14 cellular contexts compared by ENCODE assay signal in genomic region chr19:47133021-47133471, GRCh38. TPM values are rescaled to one million over a fixed set of nuclear protein-coding genes. Genes with fewer than 3 reads are reported as not detected.
DNase-seq lines count a peak whose midpoint lies in the region; ATAC-seq, FAIRE-seq and TF ChIP-seq lines count a peak whose summit lies in the region.
"Had no signal": no experiment of that assay in that cellular context is flagged by ENCODE, and none has a peak within 500 bp of the region (broad histone marks: within the 10 kb centered on the region; RNA-seq: fewer than 3 reads in every experiment).

No MANE protein-coding gene starts in this region.

- no peak for DNase-seq in T-helper 2 cell treated with Interferon-gamma antibody and Interleukin-4, amounts not matched to agents 5 μg/mL and 100 μg/mL, for 36 hours (ENCODE audit: low spot score)
- DNase-seq in T-helper 2 cell: no peak
- DNase-seq in MM.1S: no peak
- no peak for DNase-seq in GM12878 (ENCODE audit: low read depth, low spot score)
- DNase-seq in osteoblast (ENCODE audit: insufficient read length, low spot score, missing footprints): peak; percentile 52
- DNase-seq in colonic mucosa: no peak
- no peak for DNase-seq in HUDEP-2 (lab: John Stamatoyannopoulos, UW; ENCODE audit: unreplicated experiment in 76 of 76)
- DNase-seq in activated gamma-delta T cell (lab: John Stamatoyannopoulos, UW): no peak
- DNase-seq: erythroblast, H7, NCI-H1092 treated with DMSO at 0.1 percent for 48 hours had no signal

- H3K4me1 ChIP-seq in MM.1S (ENCODE audit: low read length) (peaks cover 10% of the 10 kb centered on the region; the same call in 1 of the 2 replicates), GM12878 (ENCODE audit: control insufficient read depth, insufficient read depth, low read length) (peaks cover 3% of the 10 kb centered on the region; the same call in 1 of the 2 replicates), osteoblast (ENCODE audit: insufficient read depth, low read length) (peaks cover 14% of the 10 kb centered on the region), colonic mucosa (no peaks in the 10 kb centered on the region)
- H3K4me1 ChIP-seq: parathyroid adenoma had no signal

- H4K20me1 ChIP-seq in MM.1S (ENCODE audit: insufficient read depth, low read length): peaks cover 18% of the 10 kb centered on the region
- no peaks in the 10 kb centered on the region for H4K20me1 ChIP-seq in GM12878 (ENCODE audit: control insufficient read depth, insufficient read depth)
- H4K20me1 ChIP-seq in osteoblast (ENCODE audit: insufficient read depth, low read length): peaks cover 38% of the 10 kb centered on the region

- H3K27ac Mint-ChIP-seq in T-helper 2 cell treated with Interferon-gamma antibody and Interleukin-4, amounts not matched to agents 5 μg/mL and 100 μg/mL, for 36 hours: peak overlapping the region; percentile 11

- peaks cover 4% of the 10 kb centered on the region for H3K27me3 Mint-ChIP-seq in T-helper 2 cell treated with Interferon-gamma antibody and Interleukin-4, amounts not matched to agents 5 μg/mL and 100 μg/mL, for 36 hours (ENCODE audit: low read depth)

- H3K79me2 ChIP-seq in MM.1S (ENCODE audit: low read length) (peaks cover 74% of the 10 kb centered on the region), GM12878 (ENCODE audit: control insufficient read depth, insufficient read depth, low read length) (peaks cover 67% of the 10 kb centered on the region), osteoblast (ENCODE audit: insufficient read depth, low read length) (peaks cover 72% of the 10 kb centered on the region)

- H3K36me3 ChIP-seq in MM.1S (replicated peaks; ENCODE audit: insufficient read depth, low read length): no peaks in the 10 kb centered on the region
- H3K36me3 ChIP-seq in GM12878 (ENCODE audit: control insufficient read depth in 2 of 2, insufficient read depth in 2 of 2, low read length in 1 of 2): peaks cover 0 to 2% of the 10 kb centered on the region in 2 experiments; a peak in 3 of 4 replicates
- peaks cover 14% of the 10 kb centered on the region for H3K36me3 ChIP-seq in osteoblast (ENCODE audit: insufficient read depth, low read length)
- H3K36me3 ChIP-seq in colonic mucosa: no peaks in the 10 kb centered on the region
- H3K36me3 ChIP-seq: ascending aorta had no signal

- peak overlapping the region; percentile 99 for H3K4me3 Mint-ChIP-seq in T-helper 2 cell treated with Interferon-gamma antibody and Interleukin-4, amounts not matched to agents 5 μg/mL and 100 μg/mL, for 36 hours

- H3K9me3 Mint-ChIP-seq in T-helper 2 cell treated with Interferon-gamma antibody and Interleukin-4, amounts not matched to agents 5 μg/mL and 100 μg/mL, for 36 hours: peaks cover 7% of the 10 kb centered on the region

- no peak for TF ChIP-seq EP300 in GM12878 (IDR thresholded peaks at IDR 0.05; ENCODE audit: borderline replicate concordance in 1 of 2, control insufficient read depth in 1 of 2, low read depth in 2 of 2, low read length in 2 of 2)

- TSS peak; percentile 44 for BruUV-seq in GM12878 (replicated peaks; lab: Mats Ljungman, UMichigan)

- TF ChIP-seq CTCF in MM.1S (IDR thresholded peaks at IDR 0.05; ENCODE audit: low read length) (no peak), GM12878 (IDR thresholded peaks at IDR 0.05 in 2 of 3, conservative IDR thresholded peaks at IDR 0.05 in 1 of 3; ENCODE audit: control insufficient read depth in 2 of 3, extremely low read depth in 1 of 3, insufficient read depth in 1 of 3, low read depth in 3 of 3, low read length in 3 of 3) (no peak), osteoblast (IDR thresholded peaks at IDR 0.05; ENCODE audit: extremely low read depth, low read depth, low read length) (no peak), colonic mucosa (IDR thresholded peaks at IDR 0.05) (no peak)

- H3K9me3 ChIP-seq in MM.1S (replicated peaks; ENCODE audit: insufficient read depth, low read length) (no peaks in the 10 kb centered on the region), GM12878 (replicated peaks; ENCODE audit: control insufficient read depth, insufficient read depth, low read length) (peaks cover 3% of the 10 kb centered on the region; the same call in 1 of the 3 replicates), osteoblast (ENCODE audit: low read depth, low read length) (no peaks in the 10 kb centered on the region), colonic mucosa (no peaks in the 10 kb centered on the region)
- H3K9me3 ChIP-seq: ascending aorta had no signal

- H3K36me3 Mint-ChIP-seq in T-helper 2 cell treated with Interferon-gamma antibody and Interleukin-4, amounts not matched to agents 5 μg/mL and 100 μg/mL, for 36 hours (ENCODE audit: low read depth): peaks cover 50% of the 10 kb centered on the region

- no peaks in the 10 kb centered on the region for H3K9me2 ChIP-seq in MM.1S (replicated peaks; ENCODE audit: insufficient read depth, low read length)

- H3K27ac ChIP-seq in MM.1S (ENCODE audit: low read length) (no peak overlapping the region), GM12878 (ENCODE audit: control insufficient read depth, insufficient read depth) (no peak overlapping the region), osteoblast (ENCODE audit: low read depth, low read length) (no peak overlapping the region), colonic mucosa (no peak overlapping the region)
- H3K27ac ChIP-seq: ascending aorta, parathyroid adenoma had no signal

- CTCF ChIA-PET in GM12878 (lab: Yijun Ruan, JAX): interaction anchor here (1.1 to 4.6 kb wide), 10 partner anchors 14 to 120 kb away, joined by 4 to 32 read pairs (median 18); no protein-coding TSS in a partner anchor

- POLR2A ChIA-PET in GM12878 (lab: Charles Lee): interaction anchor here (0.6 to 4.4 kb wide), 6 partner anchors 10 to 111 kb away, joined by 3 to 45 read pairs (median 3); partner anchors contain the start of gene ZC3H4

- no peak for FAIRE-seq in GM12878 (lab: Jason Lieb, UNC)
- FAIRE-seq: keratinocyte had no signal

- SMC1A ChIA-PET in GM12878 (lab: Charles Lee; ENCODE audit: uncharacterized antibody, unreplicated experiment): interaction anchor here (0.6 to 3.4 kb wide), 6 partner anchors 19 to 333 kb away, joined by 5 to 26 read pairs (median 16); partner anchors contain the start of gene ZC3H4

- TF ChIP-seq RAD21 in GM12878 (IDR thresholded peaks at IDR 0.05; ENCODE audit: insufficient read depth, low read depth, low read length): no peak

- 88% methylated on average over 11 of the region's 11 CpGs for WGBS in GM12878 (ENCODE audit: insufficient coverage, insufficient replicate concordance, low lambda C conversion rate, missing lambda C conversion rate)

- ATAC-seq in GM12878: no peak

- RAD21 ChIA-PET in GM12878 (lab: Charles Lee; ENCODE audit: unreplicated experiment): interaction anchor here (0.7 to 2.5 kb wide), 4 partner anchors 11 to 111 kb away, joined by 3 to 13 read pairs (median 5); partner anchors contain the start of gene ZC3H4

- H3K4me2 ChIP-seq in MM.1S (ENCODE audit: low read depth, low read length) (peak overlapping the region; percentile 62; the same call in 1 of the 2 replicates), GM12878 (ENCODE audit: control insufficient read depth, insufficient read depth) (peak overlapping the region; percentile 45), osteoblast (ENCODE audit: insufficient read depth, low read length) (peak overlapping the region; percentile 88)

- peaks cover 37% of the 10 kb centered on the region for H3K4me1 Mint-ChIP-seq in T-helper 2 cell treated with Interferon-gamma antibody and Interleukin-4, amounts not matched to agents 5 μg/mL and 100 μg/mL, for 36 hours (ENCODE audit: low read depth)

- in situ Hi-C loops in GM12878 (cut with MboI): no loop called here

- no peak for TF ChIP-seq POLR2A in GM12878 (IDR thresholded peaks at IDR 0.05; ENCODE audit: low read depth, low read length)

- intact Hi-C loops in GM12878 (cut with micrococcal nuclease; ENCODE audit: unreplicated experiment) (no loop called here), colonic mucosa (cut with DNase I) (no loop called here)

- H3K9ac ChIP-seq in MM.1S (ENCODE audit: low read length): no peak overlapping the region
- 0 out of 2 replicates have a peak overlapping the region, but pooled peaks have one; percentile 16 for H3K9ac ChIP-seq in GM12878 (ENCODE audit: control insufficient read depth, insufficient read depth, low read length)
- no peak overlapping the region for H3K9ac ChIP-seq in colonic mucosa (ENCODE audit: low read depth in 2 of 2, low read length in 2 of 2)
- H3K9ac ChIP-seq: parathyroid adenoma had no signal

- H3F3A ChIP-seq in MM.1S (ENCODE audit: insufficient read depth, low read length): no peaks in the 10 kb centered on the region

- no peak overlapping the region for H3K4me3 ChIP-seq in MM.1S (ENCODE audit: low read length)
- peak overlapping the region; percentile 43; the same call in 1 of the 2 replicates for H3K4me3 ChIP-seq in GM12878
- H3K4me3 ChIP-seq in osteoblast (ENCODE audit: insufficient read depth, low read length): no peak overlapping the region
- H3K4me3 ChIP-seq in colonic mucosa: no peak overlapping the region

- no peak overlapping the region for H2AFZ ChIP-seq in MM.1S (ENCODE audit: low read length)
- no peak overlapping the region for H2AFZ ChIP-seq in GM12878 (ENCODE audit: control insufficient read depth, low read depth, low read length)
- H2AFZ ChIP-seq in osteoblast (ENCODE audit: low read length): no peak overlapping the region
- H2AFZ ChIP-seq: parathyroid adenoma had no signal

- H3K27me3 ChIP-seq in MM.1S (replicated peaks; ENCODE audit: insufficient read depth, low read length): no peaks in the 10 kb centered on the region
- no peaks in the 10 kb centered on the region for H3K27me3 ChIP-seq in GM12878 (replicated peaks in 1 of 2; ENCODE audit: control insufficient read depth in 2 of 2, insufficient read depth in 2 of 2, low read length in 1 of 2)
- no peaks in the 10 kb centered on the region for H3K27me3 ChIP-seq in osteoblast (ENCODE audit: insufficient read depth, low read length)
- H3K27me3 ChIP-seq in colonic mucosa: no peaks in the 10 kb centered on the region
- H3K27me3 ChIP-seq: ascending aorta had no signal

RNA-seq across cellular contexts. Expression of gene SAE1, which starts 2.4 kb away (rescaled TPM):
- 53.9 and 56.9 TPM in 2 replicates for total RNA-seq in GM12878 (2013; cell fraction: nucleolus; rRNA removed)
- 136 and 148 TPM in 2 replicates for total RNA-seq in GM12878 (2014; rRNA removed)
- total RNA-seq in GM12878 (2014; rRNA removed; fragmentation: Illumina TruSeq; extraction: Trizol): 141 and 150 TPM in 2 replicates
- 143 and 146 TPM in 2 replicates for total RNA-seq in GM12878 (2021)
- 73.1 TPM for polyA plus RNA-seq in GM12878 (2011; ENCODE audit: low read depth)
- polyA plus RNA-seq in GM12878 (2011; rRNA removed): 136 and 184 TPM in 2 replicates
- 131 and 137 TPM in 2 replicates for polyA plus RNA-seq in GM12878 (2011; cell fraction: cytosol; rRNA removed)
- polyA plus RNA-seq in GM12878 (2011; cell fraction: nucleus; rRNA removed): 56.9 and 73.1 TPM in 2 replicates
- 81.5 and 82.4 TPM in 2 replicates for polyA plus RNA-seq in GM12878 (2012)
- polyA plus RNA-seq in GM12878 (2014; fragmentation: Illumina TruSeq; extraction: Trizol): 191 and 244 TPM in 2 replicates
- 10 to 100 TPM; 62.0 to 90.0 TPM for polyA plus RNA-seq in GM12878 (2014; fragmentation: Nextera tagmentation; extraction: Ambion mirVana)
- 167 and 180 TPM in 2 replicates for polyA plus RNA-seq in GM12878 (2014; rRNA removed)
- polyA plus RNA-seq in GM12878 (2016; fragmentation: Nextera tagmentation; extraction: Ambion mirVana): 100 to 1,000 TPM; 230 to 246 TPM
- polyA minus RNA-seq in GM12878 (2011; rRNA and poly(A)+ RNA removed): 63.4 and 92.7 TPM in 2 replicates
- 24.5 and 33.5 TPM in 2 replicates for polyA minus RNA-seq in GM12878 (2011; cell fraction: cytosol; rRNA and poly(A)+ RNA removed)
- 8.8 and 14.9 TPM in 2 replicates for polyA minus RNA-seq in GM12878 (2011; cell fraction: nucleus; rRNA and poly(A)+ RNA removed)
- total RNA-seq in osteoblast: 99.9 and 105 TPM in 2 replicates
- 10 to 100 TPM; 64.5 to 92.0 TPM for total RNA-seq in colonic mucosa

RNA-seq across cellular contexts. Expression of gene ZC3H4, which starts 19.5 kb away (rescaled TPM):
- 24.4 and 25.1 TPM in 2 replicates for total RNA-seq in GM12878 (2013; cell fraction: nucleolus; rRNA removed)
- total RNA-seq in GM12878 (2014; rRNA removed) (16.3 and 19.0 TPM in 2 replicates), GM12878 (2014; rRNA removed; fragmentation: Illumina TruSeq; extraction: Trizol) (16.8 and 17.2 TPM in 2 replicates), GM12878 (2021) (78.1 and 86.3 TPM in 2 replicates), osteoblast (10.9 and 14.1 TPM in 2 replicates), colonic mucosa (10 to 100 TPM; 27.2 to 62.2 TPM)
- polyA plus RNA-seq in GM12878 (2011; ENCODE audit: low read depth): 12.3 TPM
- polyA plus RNA-seq in GM12878 (2011; rRNA removed) (5.1 TPM in 2 replicates), GM12878 (2014; fragmentation: Illumina TruSeq; extraction: Trizol) (29.8 and 38.8 TPM in 2 replicates), GM12878 (2014; fragmentation: Nextera tagmentation; extraction: Ambion mirVana) (1 to 10 TPM; 5.8 to 9.3 TPM), GM12878 (2014; rRNA removed) (18.4 and 23.0 TPM in 2 replicates), GM12878 (2016; fragmentation: Nextera tagmentation; extraction: Ambion mirVana) (10 to 100 TPM; 12.9 to 13.8 TPM)
- 3.9 and 4.1 TPM in 2 replicates for polyA plus RNA-seq in GM12878 (2011; cell fraction: cytosol; rRNA removed)
- polyA plus RNA-seq in GM12878 (2011; cell fraction: nucleus; rRNA removed): 14.1 and 21.0 TPM in 2 replicates
- polyA plus RNA-seq in GM12878 (2012): 18.5 and 26.0 TPM in 2 replicates
- 9.9 and 12.6 TPM in 2 replicates for polyA minus RNA-seq in GM12878 (2011; rRNA and poly(A)+ RNA removed)
- polyA minus RNA-seq in GM12878 (2011; cell fraction: cytosol; rRNA and poly(A)+ RNA removed): 10.0 and 13.8 TPM in 2 replicates
- polyA minus RNA-seq in GM12878 (2011; cell fraction: nucleus; rRNA and poly(A)+ RNA removed): 5.4 and 9.7 TPM in 2 replicates
